Comparison of ENCODE assay signal across 2 cellular contexts in genomic region chr16:88380619-88381018, GRCh38.
A peak's percentile ranks its signal among the peaks of the same experiment; 100 is the strongest.
TF ChIP-seq lines count a peak whose summit lies in the region.

No MANE protein-coding gene starts in this region.

TF ChIP-seq in HEK293, 187 proteins besides CTCF, POLR2A, EP300 and RAD21 (continued from another document):
- TF ChIP-seq ZBTB26 (tag by site-specific recombination; optimal IDR thresholded peaks at IDR 0.05), result peak; percentile 22
- TF ChIP-seq ZNF747 (tag by site-specific recombination; IDR thresholded peaks at IDR 0.05), result no peak
- TF ChIP-seq ZNF362 (tag by site-specific recombination; IDR thresholded peaks at IDR 0.05), result no peak
- TF ChIP-seq KLF7 (tag by site-specific recombination; IDR thresholded peaks at IDR 0.05; ENCODE audit: borderline replicate concordance), result no peak
- no peak for TF ChIP-seq ZNF521 (tag by site-specific recombination; IDR thresholded peaks at IDR 0.05)
- TF ChIP-seq KLF10 (tag by site-specific recombination; IDR thresholded peaks at IDR 0.05), result no peak
- TF ChIP-seq ZFP41 (tag by site-specific recombination; IDR thresholded peaks at IDR 0.05; ENCODE audit: borderline replicate concordance), result no peak
- TF ChIP-seq ZNF248 (tag by site-specific recombination; IDR thresholded peaks at IDR 0.05), result no peak
- no peak for TF ChIP-seq ZNF274 (IDR thresholded peaks at IDR 0.05; ENCODE audit: low read length)
- TF ChIP-seq ZNF274 (tag by site-specific recombination; IDR thresholded peaks at IDR 0.05; ENCODE audit: borderline replicate concordance), result no peak
- no peak for TF ChIP-seq ZNF433 (tag by site-specific recombination; IDR thresholded peaks at IDR 0.05; ENCODE audit: low read depth)
- TF ChIP-seq ZNF629 (tag by site-specific recombination; IDR thresholded peaks at IDR 0.05), result no peak
- no peak for TF ChIP-seq ZEB2 (tag by site-specific recombination; IDR thresholded peaks at IDR 0.05)

TF ChIP-seq in HepG2, 621 proteins besides CTCF, POLR2A, EP300 and RAD21 (continued from another document):
- TF ChIP-seq ZHX1 (CRISPR knock-in tag; IDR thresholded peaks at IDR 0.05; ENCODE audit: low read depth) (no peak), ZNF691 (CRISPR knock-in tag; IDR thresholded peaks at IDR 0.05; ENCODE audit: borderline replicate concordance, low read depth) (no peak), ESRRA (CRISPR knock-in tag; IDR thresholded peaks at IDR 0.05; ENCODE audit: low read depth) (no peak), U2AF2 (IDR thresholded peaks at IDR 0.05; ENCODE audit: low read depth, low read length) (no peak)
